ENCODE assay signal across 20 cellular contexts in the genomic region with DNA sequence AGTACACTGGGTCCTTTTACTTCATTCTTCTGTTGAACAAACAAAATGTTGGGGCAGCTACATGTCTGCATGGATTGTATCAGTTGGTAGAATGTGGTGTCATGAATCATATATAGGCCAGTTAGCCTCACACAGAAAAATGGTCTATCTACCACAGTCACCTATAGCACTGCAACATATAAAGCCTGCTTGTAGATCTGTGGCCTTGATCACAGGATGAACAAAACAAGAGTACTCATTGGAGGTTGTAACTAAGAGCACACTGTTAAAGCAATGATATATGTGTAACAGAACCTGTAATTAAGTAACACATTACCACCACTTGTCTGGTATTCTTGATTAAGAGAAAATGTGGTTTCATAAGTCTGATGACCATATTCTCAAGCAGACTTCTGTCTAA.
DNase-seq lines count a peak whose midpoint lies in the region; ATAC-seq and TF ChIP-seq lines count a peak whose summit lies in the region.
"Had no signal": no experiment of that assay in that cellular context is flagged by ENCODE, and none has a peak within 500 bp of the region (broad histone marks: within the 10 kb centered on the region; RNA-seq: fewer than 3 reads in every experiment).

No MANE protein-coding gene starts in this region.

- peaks cover 95% of the 10 kb centered on the region for H3K36me3 ChIP-seq in CD4-positive, CD25-positive, alpha-beta regulatory T cell (ENCODE audit: control insufficient read depth, insufficient read depth, low read length)
- peaks cover 76% of the 10 kb centered on the region for H3K36me3 ChIP-seq in CD4-positive, alpha-beta memory T cell (ENCODE audit: insufficient read depth, low read length)

- peak overlapping the region; percentile 15 for H3K4me3 ChIP-seq in CD4-positive, CD25-positive, alpha-beta regulatory T cell (ENCODE audit: low read depth, low read length)
- H3K4me3 ChIP-seq in CD4-positive, alpha-beta memory T cell (ENCODE audit: low read length in 2 of 2), result no peak overlapping the region
- H3K4me3 ChIP-seq: hepatocyte, lung had no signal

- no peaks in the 10 kb centered on the region for H3K27me3 Mint-ChIP-seq in CD4-positive, CD25-positive, alpha-beta regulatory T cell
- H3K27me3 Mint-ChIP-seq in CD4-positive, alpha-beta memory T cell, result no peaks in the 10 kb centered on the region
- no peaks in the 10 kb centered on the region for H3K27me3 Mint-ChIP-seq in activated B cell treated with CpG ODN at 0.5 μM for 24 hours
- no peaks in the 10 kb centered on the region for H3K27me3 Mint-ChIP-seq in effector memory CD8-positive, alpha-beta T cell
- H3K27me3 Mint-ChIP-seq: progenitor cell of endocrine pancreas had no signal

- DNase-seq in CD4-positive, CD25-positive, alpha-beta regulatory T cell, result no peak
- no peak for DNase-seq in CD4-positive, alpha-beta memory T cell
- DNase-seq in activated B cell treated with CpG ODN at 0.5 μM for 24 hours (no peak), mucosa of gallbladder (ENCODE audit: low spot score) (no peak), left lobe of liver (ENCODE audit: low spot score) (no peak), NOMO-1 treated with dmso at 0.1 percent for 144 hours (lab: John Stamatoyannopoulos, UW; ENCODE audit: unreplicated experiment) (no peak)
- DNase-seq in effector memory CD8-positive, alpha-beta T cell, result no peak
- DNase-seq: activated CD4-positive, CD25-positive, alpha-beta regulatory T cell; AML-193; KBM-7; NCI-H2081; NCI-H510A; SIG-M5; small intestine; stimulated activated CD4-positive, alpha-beta T cell treated with anti-CD3 and anti-CD28 coated beads, Interleukin-4, amount 100 ng/mL, for 24 hours had no signal

- H3K27ac ChIP-seq in CD4-positive, CD25-positive, alpha-beta regulatory T cell (ENCODE audit: insufficient read depth, low read length, poor library complexity, severe bottlenecking), result peak overlapping the region; percentile 58
- H3K27ac ChIP-seq in CD4-positive, alpha-beta memory T cell (ENCODE audit: low read depth, low read length), result peak overlapping the region; percentile 1
- H3K27ac ChIP-seq: hepatocyte had no signal

- ATAC-seq in CD4-positive, CD25-positive, alpha-beta regulatory T cell (ENCODE audit: low read depth in 2 of 2), result no peak
- no peak for ATAC-seq in activated B cell treated with CpG ODN at 0.5 μM for 24 hours (ENCODE audit: low read depth)
- ATAC-seq in effector memory CD8-positive, alpha-beta T cell (replicated peaks), result peak; percentile 61
- no peak for ATAC-seq in left lobe of liver
- ATAC-seq: HCT116 had no signal

- CTCF ChIA-PET in CD4-positive, alpha-beta memory T cell (lab: Charles Lee; ENCODE audit: partially characterized antibody), result interaction anchor here (1.0 to 7.8 kb wide), 5 partner anchors 23 to 123 kb away, joined by 3 to 48 read pairs (median 3); no protein-coding TSS in a partner anchor
- CTCF ChIA-PET in activated B cell treated with CpG ODN at 0.5 μM for 24 hours (lab: Charles Lee), result interaction anchor here (1.0 to 16.8 kb wide), 5 partner anchors 53 to 124 kb away, joined by 3 to 182 read pairs (median 4); no protein-coding TSS in a partner anchor

- H3K9me3 Mint-ChIP-seq in CD4-positive, CD25-positive, alpha-beta regulatory T cell, result peaks cover 0 to 2% (median 0%) of the 10 kb centered on the region in 7 donors
- no peaks in the 10 kb centered on the region for H3K9me3 Mint-ChIP-seq in CD4-positive, alpha-beta memory T cell
- H3K9me3 Mint-ChIP-seq in activated B cell treated with CpG ODN at 0.5 μM for 24 hours, result no peaks in the 10 kb centered on the region
- H3K9me3 Mint-ChIP-seq in effector memory CD8-positive, alpha-beta T cell, result no peaks in the 10 kb centered on the region
- H3K9me3 Mint-ChIP-seq: nephron had no signal

- H3K27ac Mint-ChIP-seq in CD4-positive, CD25-positive, alpha-beta regulatory T cell, result peak overlapping the region in 2 of 3 donors; percentile 80 to 86
- peak overlapping the region; percentile 20 to 93 (median 89) for H3K27ac Mint-ChIP-seq in CD4-positive, alpha-beta memory T cell
- H3K27ac Mint-ChIP-seq in activated B cell treated with CpG ODN at 0.5 μM for 24 hours, result peak overlapping the region; percentile 75
- H3K27ac Mint-ChIP-seq in effector memory CD8-positive, alpha-beta T cell, result peak overlapping the region; percentile 41 to 89
- H3K27ac Mint-ChIP-seq: nephron, progenitor cell of endocrine pancreas had no signal

- peak overlapping the region in 1 of 4 donors; percentile 37 for H3K4me3 Mint-ChIP-seq in CD4-positive, CD25-positive, alpha-beta regulatory T cell
- H3K4me3 Mint-ChIP-seq in CD4-positive, alpha-beta memory T cell, result peak overlapping the region in 4 of 8 donors; percentile 2 to 66 (median 22)
- no peak overlapping the region for H3K4me3 Mint-ChIP-seq in activated B cell treated with CpG ODN at 0.5 μM for 24 hours
- H3K4me3 Mint-ChIP-seq in effector memory CD8-positive, alpha-beta T cell, result no peak overlapping the region
- H3K4me3 Mint-ChIP-seq: nephron had no signal

- H3K36me3 Mint-ChIP-seq in CD4-positive, CD25-positive, alpha-beta regulatory T cell, result peaks cover 82% of the 10 kb centered on the region
- peaks cover 85 to 94% of the 10 kb centered on the region in 2 donors for H3K36me3 Mint-ChIP-seq in CD4-positive, alpha-beta memory T cell
- peaks cover 92% of the 10 kb centered on the region for H3K36me3 Mint-ChIP-seq in activated B cell treated with CpG ODN at 0.5 μM for 24 hours (ENCODE audit: low read depth)
- H3K36me3 Mint-ChIP-seq in effector memory CD8-positive, alpha-beta T cell (ENCODE audit: insufficient read depth), result peaks cover 97% of the 10 kb centered on the region

- no peaks in the 10 kb centered on the region for H3K9me3 ChIP-seq in CD4-positive, CD25-positive, alpha-beta regulatory T cell (ENCODE audit: control insufficient read depth in 2 of 2, low read length in 2 of 2)
- no peaks in the 10 kb centered on the region for H3K9me3 ChIP-seq in CD4-positive, alpha-beta memory T cell (ENCODE audit: control insufficient read depth in 1 of 2, low read length in 2 of 2)

- intact Hi-C loops in CD4-positive, alpha-beta memory T cell (cut with micrococcal nuclease), result loop anchor here (1.0 to 2.0 kb wide), 2 partner anchors 9 to 14 kb away; no protein-coding TSS in a partner anchor
- intact Hi-C loops in activated B cell treated with CpG ODN at 0.5 μM for 24 hours (cut with micrococcal nuclease), result loop anchor here (1.0 kb wide), 1 partner anchor 26 kb away; no protein-coding TSS in a partner anchor

- no peaks in the 10 kb centered on the region for H3K27me3 ChIP-seq in CD4-positive, CD25-positive, alpha-beta regulatory T cell (ENCODE audit: control insufficient read depth, insufficient read depth, low read length)
- no peaks in the 10 kb centered on the region for H3K27me3 ChIP-seq in CD4-positive, alpha-beta memory T cell (ENCODE audit: insufficient read depth, low read length)
- H3K27me3 ChIP-seq: hepatocyte had no signal

- POLR2A ChIA-PET in CD4-positive, alpha-beta memory T cell (lab: Charles Lee; ENCODE audit: partially characterized antibody), result interaction anchor here (0.9 to 16.4 kb wide), 5 partner anchors 17 to 81 kb away, joined by 3 to 216 read pairs (median 4); no protein-coding TSS in a partner anchor
- POLR2A ChIA-PET in activated B cell treated with CpG ODN at 0.5 μM for 24 hours (lab: Charles Lee), result interaction anchor here (0.8 to 16.7 kb wide), 11 partner anchors 8 to 112 kb away, joined by 3 to 279 read pairs (median 4); no protein-coding TSS in a partner anchor

- no peak for TF ChIP-seq CTCF in activated B cell treated with CpG ODN at 0.5 μM for 24 hours (IDR thresholded peaks at IDR 0.05)

- H3K4me1 Mint-ChIP-seq in CD4-positive, CD25-positive, alpha-beta regulatory T cell, result peaks cover 54 to 85% (median 82%) of the 10 kb centered on the region in 4 donors
- H3K4me1 Mint-ChIP-seq in CD4-positive, alpha-beta memory T cell, result peaks cover 52 to 89% (median 68%) of the 10 kb centered on the region in 4 donors
- peaks cover 85% of the 10 kb centered on the region for H3K4me1 Mint-ChIP-seq in activated B cell treated with CpG ODN at 0.5 μM for 24 hours
- peaks cover 35 to 42% of the 10 kb centered on the region in 2 donors for H3K4me1 Mint-ChIP-seq in effector memory CD8-positive, alpha-beta T cell (ENCODE audit: low read depth in 2 of 2)

- peaks cover 50% of the 10 kb centered on the region for H3K4me1 ChIP-seq in CD4-positive, CD25-positive, alpha-beta regulatory T cell (ENCODE audit: control insufficient read depth, insufficient read depth, low read length, poor library complexity, severe bottlenecking)
- peaks cover 78% of the 10 kb centered on the region for H3K4me1 ChIP-seq in CD4-positive, alpha-beta memory T cell (ENCODE audit: insufficient read depth, low read length)
